ENCODE assay signal across 8 cellular contexts in genomic region chr16:75099738-75100615, GRCh38. TPM values are rescaled to one million over a fixed set of nuclear protein-coding genes. Genes with fewer than 3 reads are reported as not detected.
DNase-seq lines count a peak whose midpoint lies in the region; ATAC-seq and TF ChIP-seq lines count a peak whose summit lies in the region.

No MANE protein-coding gene starts in this region.

- TF ChIP-seq CTCF in CD4-positive, alpha-beta T cell (IDR thresholded peaks at IDR 0.05): no peak
- TF ChIP-seq CTCF in RWPE1 (conservative IDR thresholded peaks at IDR 0.05; ENCODE audit: low read depth) (no peak), gastroesophageal sphincter (IDR thresholded peaks at IDR 0.05) (no peak)

- CTCF ChIA-PET in CD4-positive, alpha-beta T cell (lab: Charles Lee): interaction anchor here (1.8 to 4.3 kb wide), 2 partner anchors 11 to 88 kb away, joined by 4 to 35 read pairs; no protein-coding TSS in a partner anchor
- CTCF ChIA-PET in RWPE1 (lab: Yijun Ruan, JAX): no interaction called here

- H3K4me1 ChIP-seq in gastroesophageal sphincter: peaks cover 3 to 53% (median 24%) of the 10 kb centered on the region in 3 donors

- TF ChIP-seq POLR2A in gastroesophageal sphincter (IDR thresholded peaks at IDR 0.05): no peak

- H3K27ac Mint-ChIP-seq in CD4-positive, alpha-beta T cell: peak overlapping the region; percentile 85
- peak overlapping the region; percentile 61 to 79 for H3K27ac Mint-ChIP-seq in stimulated activated naive CD8-positive, alpha-beta T cell treated with anti-CD3 and anti-CD28 coated beads, Interleukin-15, amount 100 ng/mL, for 72 hours

- H3K9me3 ChIP-seq in CD4-positive, alpha-beta T cell (ENCODE audit: control insufficient read depth, low read length): no peaks in the 10 kb centered on the region
- no peaks in the 10 kb centered on the region for H3K9me3 ChIP-seq in gastroesophageal sphincter

- peak in 6 of 10 experiments; percentile 20 to 50 (median 24) for DNase-seq in CD4-positive, alpha-beta T cell
- no peak for DNase-seq in RWPE1 (ENCODE audit: low spot score)
- DNase-seq in stimulated activated naive CD8-positive, alpha-beta T cell treated with anti-CD3 and anti-CD28 coated beads, Interleukin-15, amount 100 ng/mL, for 72 hours: peak in 1 of 2 donors; percentile 52
- no peak for DNase-seq in GOT3 (lab: John Stamatoyannopoulos, UW)
- no peak for DNase-seq in DMS53 (lab: John Stamatoyannopoulos, UW)

- H3K27me3 Mint-ChIP-seq in CD4-positive, alpha-beta T cell: no peaks in the 10 kb centered on the region
- H3K27me3 Mint-ChIP-seq in stimulated activated naive CD8-positive, alpha-beta T cell treated with anti-CD3 and anti-CD28 coated beads, Interleukin-15, amount 100 ng/mL, for 72 hours: no peaks in the 10 kb centered on the region

- H3K36me3 Mint-ChIP-seq in CD4-positive, alpha-beta T cell (ENCODE audit: low read depth): no peaks in the 10 kb centered on the region

- ATAC-seq in CD4-positive, alpha-beta T cell (ENCODE audit: poor library complexity): peak; percentile 30
- ATAC-seq in GM21737 (IDR thresholded peaks at IDR 0.05; ENCODE audit: unreplicated experiment) (peak; percentile 66), gastroesophageal sphincter (peak; percentile 49), HG03457 (IDR thresholded peaks at IDR 0.05; ENCODE audit: unreplicated experiment) (no peak)
- ATAC-seq in stimulated activated naive CD8-positive, alpha-beta T cell treated with anti-CD3 and anti-CD28 coated beads, Interleukin-15, amount 100 ng/mL, for 72 hours: peak; percentile 65

- no peak overlapping the region for H3K4me3 ChIP-seq in gastroesophageal sphincter

- 80 to 100% methylated on average over 2 of the region's 16 CpGs for WGBS in gastroesophageal sphincter (ENCODE audit: low coverage in 1 of 2), 2 donors

- peaks cover 0 to 7% of the 10 kb centered on the region in 2 donors for H3K36me3 ChIP-seq in gastroesophageal sphincter

- intact Hi-C loops in CD4-positive, alpha-beta T cell (cut with DNase I, micrococcal nuclease): loop anchor here in 1 of 2 experiments (1.0 kb wide), 1 partner anchor 25 kb away; no protein-coding TSS in a partner anchor

- peak overlapping the region; percentile 66 for H3K27ac ChIP-seq in CD4-positive, alpha-beta T cell (ENCODE audit: low read depth, low read length)
- H3K27ac ChIP-seq in RWPE1 (peak overlapping the region; percentile 12), gastroesophageal sphincter (peak overlapping the region in 2 of 4 donors; percentile 31 to 41)

- POLR2A ChIA-PET in CD4-positive, alpha-beta T cell (lab: Charles Lee): interaction anchor here (0.6 to 6.2 kb wide), 6 partner anchors 10 to 115 kb away, joined by 3 to 35 read pairs (median 6); partner anchors contain the start of genes WDR59 and ZNRF1
- POLR2A ChIA-PET in RWPE1 (lab: Yijun Ruan, JAX; ENCODE audit: low non-redundant PET): interaction anchor here (0.6 kb wide), 1 partner anchor 16 kb away, joined by 11 read pairs; no protein-coding TSS in a partner anchor

- peaks cover 52% of the 10 kb centered on the region for H3K4me1 Mint-ChIP-seq in CD4-positive, alpha-beta T cell (ENCODE audit: low read depth)
- H3K4me1 Mint-ChIP-seq in stimulated activated naive CD8-positive, alpha-beta T cell treated with anti-CD3 and anti-CD28 coated beads, Interleukin-15, amount 100 ng/mL, for 72 hours: peaks cover 58% of the 10 kb centered on the region

- TF ChIP-seq EP300 in gastroesophageal sphincter (IDR thresholded peaks at IDR 0.05): no peak

- H3K27me3 ChIP-seq in CD4-positive, alpha-beta T cell (ENCODE audit: control insufficient read depth, insufficient read depth, low read length): no peaks in the 10 kb centered on the region
- H3K27me3 ChIP-seq in gastroesophageal sphincter: no peaks in the 10 kb centered on the region

- H3K4me3 Mint-ChIP-seq in CD4-positive, alpha-beta T cell: peak overlapping the region; percentile 50
- H3K4me3 Mint-ChIP-seq in stimulated activated naive CD8-positive, alpha-beta T cell treated with anti-CD3 and anti-CD28 coated beads, Interleukin-15, amount 100 ng/mL, for 72 hours: peak overlapping the region; percentile 53 to 59

- H3K9me3 Mint-ChIP-seq in CD4-positive, alpha-beta T cell: no peaks in the 10 kb centered on the region
- peaks cover 0 to 8% of the 10 kb centered on the region in 2 donors for H3K9me3 Mint-ChIP-seq in stimulated activated naive CD8-positive, alpha-beta T cell treated with anti-CD3 and anti-CD28 coated beads, Interleukin-15, amount 100 ng/mL, for 72 hours

RNA-seq across cellular contexts. Expression of gene LDHD, which starts 16.6 kb away (rescaled TPM):
- total RNA-seq in CD4-positive, alpha-beta T cell: not detected
- total RNA-seq in gastroesophageal sphincter: 10 to 100 TPM in 2 of 4 donors, 1 to 10 TPM in 2; 5.1 to 12.8 (median 8.6) TPM

RNA-seq across cellular contexts. Expression of gene ZFP1, which starts 48.3 kb away (rescaled TPM):
- 1 to 10 TPM; 6.2 to 7.5 TPM for total RNA-seq in CD4-positive, alpha-beta T cell
- 10 to 100 TPM in 3 of 4 donors, 1 to 10 TPM in 1; 9.8 to 18.4 (median 15.4) TPM for total RNA-seq in gastroesophageal sphincter

Comparison
In these comparisons a context has a peak if more than half of its experiments do, and no peak if none do; other contexts are left out.
1. DNase-seq: peak in CD4-positive, alpha-beta T cell (6 of 10); none in RWPE1 (single experiment), GOT3 (single experiment) and DMS53 (single experiment).
2. RNA of gene LDHD, which starts 16.6 kb away (total RNA-seq): 5.1 to 12.8 TPM in gastroesophageal sphincter; not detected in CD4-positive, alpha-beta T cell; every median in the first group is over 4 times any median in the second.